In the genomic region with DNA sequence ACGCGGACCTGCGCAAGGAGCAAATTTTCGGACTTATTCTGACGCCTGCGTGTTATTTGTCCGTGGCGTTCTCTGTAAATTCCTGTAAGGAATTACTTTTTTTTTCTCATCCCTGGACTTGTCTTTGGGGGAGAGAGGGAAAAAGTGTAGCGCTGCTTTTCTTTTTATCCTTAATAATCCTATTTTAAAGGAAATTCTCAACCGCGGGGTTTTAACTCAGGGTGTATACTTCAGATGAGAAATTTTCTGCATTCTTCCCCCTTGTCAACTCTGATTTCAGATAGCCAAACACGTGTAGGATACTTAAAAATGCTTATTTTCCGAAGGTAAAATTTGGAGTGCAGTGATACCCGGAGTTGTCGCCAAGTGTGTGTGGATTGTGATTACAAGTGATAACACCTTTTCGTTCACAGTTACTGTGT, we compare ENCODE assay signal across 8 cellular contexts. TPM values are rescaled to one million over a fixed set of nuclear protein-coding genes. Genes with fewer than 3 reads are reported as not detected.
A peak's percentile ranks its signal among the peaks of the same experiment; 100 is the strongest.
DNase-seq lines count a peak whose midpoint lies in the region; ATAC-seq and TF ChIP-seq lines count a peak whose summit lies in the region.

No MANE protein-coding gene starts in this region.

- 0 to 1% (median 1%) methylated on average over 16 of the region's 16 CpGs for WGBS in stomach, 5 donors

- H3K27ac Mint-ChIP-seq in activated naive CD4-positive, alpha-beta T cell treated with anti-CD3 and anti-CD28 coated beads, Interleukin-2, amount 50 U/mL, for 72 hours: peak overlapping the region; percentile 94 to 99

- DNase-seq in cardiac muscle cell (ENCODE audit: low read depth in 1 of 2, low spot score in 1 of 2) (no peak), left ventricle myocardium superior (no peak), stomach (no peak), NOMO-1 treated with dmso at 0.1 percent for 144 hours (lab: John Stamatoyannopoulos, UW; ENCODE audit: unreplicated experiment) (no peak)
- no peak for DNase-seq in activated naive CD4-positive, alpha-beta T cell treated with anti-CD3 and anti-CD28 coated beads, Interleukin-2, amount 50 U/mL, for 72 hours (ENCODE audit: low spot score in 2 of 2)

- ATAC-seq in left ventricle myocardium superior: no peak
- ATAC-seq in activated naive CD4-positive, alpha-beta T cell treated with anti-CD3 and anti-CD28 coated beads, Interleukin-2, amount 50 U/mL, for 72 hours: no peak
- ATAC-seq in GM19035 (IDR thresholded peaks at IDR 0.05; ENCODE audit: unreplicated experiment): no peak
- no peak for ATAC-seq in HG02973 (IDR thresholded peaks at IDR 0.05; ENCODE audit: unreplicated experiment)

- TF ChIP-seq CTCF in cardiac muscle cell (IDR thresholded peaks at IDR 0.05; ENCODE audit: low read depth, low read length) (no peak), stomach (IDR thresholded peaks at IDR 0.05) (no peak)

- peaks cover 19% of the 10 kb centered on the region for H3K4me1 ChIP-seq in cardiac muscle cell (ENCODE audit: low read depth)
- H3K4me1 ChIP-seq in iPS-15b (ENCODE audit: control insufficient read depth, insufficient read depth, low read length): peaks cover 12% of the 10 kb centered on the region
- peaks cover 17 to 55% (median 32%) of the 10 kb centered on the region in 4 donors for H3K4me1 ChIP-seq in stomach

- no peak for TF ChIP-seq EP300 in stomach (IDR thresholded peaks at IDR 0.05)

- H3K4me3 ChIP-seq in cardiac muscle cell (peak overlapping the region; percentile 88), iPS-15b (ENCODE audit: low read depth, low read length) (peak overlapping the region; percentile 59), stomach (peak overlapping the region; percentile 93 to 98 (median 94))

- H3K9me3 Mint-ChIP-seq in activated naive CD4-positive, alpha-beta T cell treated with anti-CD3 and anti-CD28 coated beads, Interleukin-2, amount 50 U/mL, for 72 hours: peaks cover 0 to 4% of the 10 kb centered on the region in 2 donors

- no peak for TF ChIP-seq POLR2A in stomach (IDR thresholded peaks at IDR 0.05)

- peaks cover 17 to 37% of the 10 kb centered on the region in 2 donors for H3K36me3 Mint-ChIP-seq in activated naive CD4-positive, alpha-beta T cell treated with anti-CD3 and anti-CD28 coated beads, Interleukin-2, amount 50 U/mL, for 72 hours

- H3K27ac ChIP-seq in cardiac muscle cell: peak overlapping the region; percentile 90
- peak overlapping the region; percentile 81 to 97 (median 93) for H3K27ac ChIP-seq in stomach

- H3K27me3 ChIP-seq in cardiac muscle cell: no peaks in the 10 kb centered on the region
- H3K27me3 ChIP-seq in iPS-15b (ENCODE audit: control insufficient read depth, insufficient read depth, low read length): no peaks in the 10 kb centered on the region
- H3K27me3 ChIP-seq in stomach: no peaks in the 10 kb centered on the region

- peak overlapping the region; percentile 86 for H3K9ac ChIP-seq in iPS-15b (ENCODE audit: low read depth, low read length)

- intact Hi-C loops in left ventricle myocardium superior (cut with micrococcal nuclease): no loop called here
- intact Hi-C loops in stomach (cut with DNase I; ENCODE audit: low total_unique reads): no loop called here

- H3K9me3 ChIP-seq in cardiac muscle cell (ENCODE audit: low read depth) (no peaks in the 10 kb centered on the region), iPS-15b (ENCODE audit: control insufficient read depth, insufficient read depth, low read length) (no peaks in the 10 kb centered on the region), stomach (no peaks in the 10 kb centered on the region)

- H3K36me3 ChIP-seq in cardiac muscle cell (no peaks in the 10 kb centered on the region), iPS-15b (ENCODE audit: control insufficient read depth, insufficient read depth, low read length) (no peaks in the 10 kb centered on the region), stomach (peaks cover 0 to 12% (median 4%) of the 10 kb centered on the region in 4 donors)

RNA-seq across cellular contexts. Expression of a gene that starts 0.9 kb away (rescaled TPM):
- 20.7 and 23.9 TPM in 2 replicates for total RNA-seq in cardiac muscle cell
- polyA plus RNA-seq in cardiac muscle cell: 17.6 and 19.9 TPM in 2 replicates
- 18.8 TPM for total RNA-seq in left ventricle myocardium superior
- 100 to 1,000 TPM in 1 of 2 donors, 10 to 100 TPM in 1; 82.8 to 136 TPM for total RNA-seq in activated naive CD4-positive, alpha-beta T cell treated with anti-CD3 and anti-CD28 coated beads, Interleukin-2, amount 50 U/mL, for 72 hours
- 10 to 100 TPM in 3 of 5 donors, 1 to 10 TPM in 2; 5.5 to 61.3 (median 26.8) TPM for total RNA-seq in stomach
- 1 to 10 TPM; 5.3 to 7.9 (median 6.2) TPM for polyA plus RNA-seq in stomach

RNA-seq across cellular contexts. Expression of a gene that starts 55.4 kb away (rescaled TPM):
- total RNA-seq in cardiac muscle cell (27.0 and 30.4 TPM in 2 replicates), left ventricle myocardium superior (145 TPM), stomach (100 to 1,000 TPM in 1 of 5 donors, 10 to 100 TPM in 4; 18.8 to 102 (median 65.9) TPM)
- polyA plus RNA-seq in cardiac muscle cell (138 TPM in 2 replicates), stomach (10 to 100 TPM; 24.7 to 45.0 (median 35.7) TPM)
- 10 to 100 TPM; 18.7 to 45.1 TPM for total RNA-seq in activated naive CD4-positive, alpha-beta T cell treated with anti-CD3 and anti-CD28 coated beads, Interleukin-2, amount 50 U/mL, for 72 hours
